35 cellular contexts compared by ENCODE assay signal in the genomic region with DNA sequence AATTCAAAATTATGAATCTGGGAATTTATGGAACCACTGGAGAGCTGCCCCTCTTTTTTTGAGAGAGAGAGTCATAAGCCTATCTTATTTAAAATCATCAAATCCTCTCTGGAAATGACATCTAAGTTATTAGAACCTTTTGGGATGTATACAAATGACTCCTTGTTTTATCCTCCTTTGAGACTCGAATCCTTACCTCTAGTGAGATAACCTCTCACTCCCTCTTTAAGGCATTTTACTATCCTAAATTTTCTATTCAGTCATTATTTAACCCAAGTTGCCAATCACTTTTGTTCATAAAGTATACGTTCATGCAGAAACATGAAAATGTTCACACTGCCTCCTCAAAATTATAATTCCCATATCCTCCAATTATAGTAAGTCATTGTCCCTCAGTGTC.
"Had no signal": no experiment of that assay in that cellular context is flagged by ENCODE, and none has a peak within 500 bp of the region (broad histone marks: within the 10 kb centered on the region; RNA-seq: fewer than 3 reads in every experiment).

No MANE protein-coding gene starts in this region.

- H3K27me3 ChIP-seq: MG63 had no signal

- DNase-seq: Karpas-422, Kasumi-1, MG63, MM.1S, MV-4-11, NCI-H1048, NCI-H1092, NCI-H1092 treated with DMSO at 0.1 percent for 48 hours, NCI-H1105, NCI-H1105 treated with DMSO at 0.1 percent for 48 hours, NCI-H1417, NCI-H1417 treated with DMSO at 0.1 percent for 48 hours, NCI-H1436, NCI-H1436 treated with DMSO at 0.1 percent for 48 hours, NCI-H146, NCI-H1694, NCI-H1694 treated with DMSO at 0.1 percent for 48 hours, NCI-H187, NCI-H187 treated with DMSO at 0.1 percent for 48 hours, NCI-H1930, NCI-H2029, NCI-H2029 treated with DMSO at 0.1 percent for 48 hours, NCI-H2081, NCI-H2081 treated with DMSO at 0.1 percent for 48 hours, NCI-H2107, NCI-H2171, NCI-H2171 treated with DMSO at 0.1 percent for 48 hours, NCI-H2227 treated with DMSO at 0.1 percent for 48 hours, NCI-H226, NCI-H345, NCI-H446, NCI-H446 treated with DMSO at 0.1 percent for 48 hours, NCI-H510A, NCI-H510A treated with DMSO at 0.1 percent for 48 hours, NCI-H524 had no signal

- H3K9me3 ChIP-seq: MG63 had no signal

- H3K4me3 ChIP-seq: MG63 had no signal

- H3K36me3 ChIP-seq: MG63 had no signal
